In the genomic region with DNA sequence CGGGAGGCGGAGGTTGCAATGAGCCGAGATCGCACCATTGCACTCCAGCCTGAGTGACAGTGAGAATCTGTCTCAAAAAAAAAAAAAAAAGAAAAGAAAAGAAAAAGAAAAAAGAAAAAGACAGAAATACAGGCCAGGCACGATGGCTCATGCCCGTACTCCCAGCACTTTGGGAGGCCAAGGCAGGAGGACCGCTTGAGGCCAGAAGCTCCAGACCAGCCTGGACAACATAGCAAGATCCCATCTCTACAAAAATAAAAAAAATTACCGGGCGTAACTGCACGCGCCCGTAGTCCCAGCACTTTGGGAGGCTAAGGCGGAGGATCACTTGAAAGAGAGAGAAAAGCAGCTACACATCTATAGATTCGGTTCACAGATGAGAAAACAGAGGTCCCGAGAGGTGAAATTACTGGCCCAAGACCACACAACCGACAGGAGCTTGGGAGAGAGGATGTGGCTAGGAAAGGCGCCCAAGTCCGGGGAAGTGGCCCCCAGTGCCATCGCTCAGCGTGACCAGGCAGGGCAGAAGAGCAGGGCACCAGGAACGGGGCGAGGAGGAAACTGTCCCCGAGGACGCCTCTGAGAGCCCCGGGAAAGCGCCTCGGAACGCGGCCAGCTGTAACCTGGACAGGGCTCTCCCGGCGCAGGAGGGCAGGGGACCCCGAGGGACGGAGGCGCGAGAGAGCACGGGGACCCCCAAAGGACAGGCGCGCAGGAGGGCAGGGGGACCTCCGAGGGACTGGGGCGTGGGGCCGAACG, we compare ENCODE assay signal across 8 cellular contexts. TPM values are rescaled to one million over a fixed set of nuclear protein-coding genes. Genes with fewer than 3 reads are reported as not detected.
DNase-seq lines count a peak whose midpoint lies in the region; ATAC-seq and TF ChIP-seq lines count a peak whose summit lies in the region.

No MANE protein-coding gene starts in this region.

- H3K9me3 Mint-ChIP-seq in activated T-cell treated with anti-CD3 and anti-CD28 coated beads, Interleukin-2, amount 50 U/mL, for 72 hours = no peaks in the 10 kb centered on the region
- H3K9me3 Mint-ChIP-seq in WTC11 = no peaks in the 10 kb centered on the region

- peak overlapping the region; percentile 92 for H3K27ac Mint-ChIP-seq in activated T-cell treated with anti-CD3 and anti-CD28 coated beads, Interleukin-2, amount 50 U/mL, for 72 hours
- H3K27ac Mint-ChIP-seq in WTC11 = no peak overlapping the region

- peaks cover 14% of the 10 kb centered on the region for H3K4me1 Mint-ChIP-seq in activated T-cell treated with anti-CD3 and anti-CD28 coated beads, Interleukin-2, amount 50 U/mL, for 72 hours (ENCODE audit: low read depth)
- peaks cover 17% of the 10 kb centered on the region for H3K4me1 Mint-ChIP-seq in WTC11

- no peak for TF ChIP-seq CTCF in WTC11 (IDR thresholded peaks at IDR 0.05)

- no peaks in the 10 kb centered on the region for H3K27me3 Mint-ChIP-seq in activated T-cell treated with anti-CD3 and anti-CD28 coated beads, Interleukin-2, amount 50 U/mL, for 72 hours (ENCODE audit: low read depth)
- no peaks in the 10 kb centered on the region for H3K27me3 Mint-ChIP-seq in WTC11 (ENCODE audit: low read depth)

- peak overlapping the region in 1 of 2 donors; percentile 92 for H3K4me3 Mint-ChIP-seq in activated T-cell treated with anti-CD3 and anti-CD28 coated beads, Interleukin-2, amount 50 U/mL, for 72 hours
- H3K4me3 Mint-ChIP-seq in WTC11 = peak overlapping the region; percentile 87

- peak in 1 of 2 donors; percentile 14 for ATAC-seq in activated T-cell treated with anti-CD3 and anti-CD28 coated beads, Interleukin-2, amount 50 U/mL, for 72 hours (replicated peaks in 1 of 2)
- ATAC-seq in HG03342 (IDR thresholded peaks at IDR 0.05; ENCODE audit: unreplicated experiment) (peak; percentile 1), WTC11 (no peak; the same call in 1 of the 2 replicates), Right ventricle myocardium superior (ENCODE audit: poor library complexity) (peak; percentile 37), GM18858 (IDR thresholded peaks at IDR 0.05; ENCODE audit: unreplicated experiment) (no peak)

- no peak for DNase-seq in activated T-cell treated with anti-CD3 and anti-CD28 coated beads, Interleukin-2, amount 50 U/mL, for 72 hours
- no peak for DNase-seq in activated T-cell treated with anti-CD3 and anti-CD28 coated beads, Interleukin-2, amount 50 U/mL, for 1 hour
- DNase-seq in WTC11 (ENCODE audit: low spot score) (no peak), Right ventricle myocardium superior (peak; percentile 58), posterior vena cava (ENCODE audit: low spot score) (peak; percentile 82), iPS-NIHi11 (ENCODE audit: low spot score) (no peak)

- H3K36me3 Mint-ChIP-seq in activated T-cell treated with anti-CD3 and anti-CD28 coated beads, Interleukin-2, amount 50 U/mL, for 72 hours (ENCODE audit: insufficient read depth in 2 of 2) = peaks cover 3 to 7% of the 10 kb centered on the region in 2 donors
- peaks cover 10% of the 10 kb centered on the region; the same call in 1 of the 2 replicates for H3K36me3 Mint-ChIP-seq in WTC11

- intact Hi-C loops in Right ventricle myocardium superior (cut with DNase I) = loop anchor here (5.0 kb wide), 1 partner anchor 81 kb away; a partner anchor contains a TSS
- intact Hi-C loops in posterior vena cava (cut with DNase I) = loop anchor here in 1 of 2 donors (10.0 kb wide), 1 partner anchor 69 kb away; a partner anchor contains a TSS

- POLR2A ChIA-PET in WTC11 (lab: Charles Lee) = interaction anchor here (0.5 kb wide), 1 partner anchor 1993 kb away, joined by 4 read pairs; no protein-coding TSS in a partner anchor

- CTCF ChIA-PET in WTC11 (lab: Charles Lee) = interaction anchor here (0.6 kb wide), 1 partner anchor 33 kb away, joined by 7 read pairs; no protein-coding TSS in a partner anchor

TF ChIP-seq in WTC11, 78 proteins besides CTCF, POLR2A, EP300 and RAD21:
- TF ChIP-seq TCF7 (CRISPR knock-in tag; IDR thresholded peaks at IDR 0.05; ENCODE audit: low read depth) (no peak), SP1 (CRISPR knock-in tag; conservative IDR thresholded peaks at IDR 0.05) (no peak), KAT7 (CRISPR knock-in tag; IDR thresholded peaks at IDR 0.05; ENCODE audit: borderline replicate concordance) (no peak), GTF2I (CRISPR knock-in tag; conservative IDR thresholded peaks at IDR 0.05) (peak; percentile 76), GABPB1 (CRISPR knock-in tag; IDR thresholded peaks at IDR 0.05) (no peak), JUN (CRISPR knock-in tag; IDR thresholded peaks at IDR 0.05) (no peak), ZNF121 (CRISPR knock-in tag; IDR thresholded peaks at IDR 0.05) (peak; percentile 94)

RNA-seq across cellular contexts. Expression of a gene that starts 0.6 kb away (rescaled TPM):
- 10 to 100 TPM; 25.5 to 31.2 TPM for total RNA-seq in activated T-cell treated with anti-CD3 and anti-CD28 coated beads, Interleukin-2, amount 50 U/mL, for 72 hours
- 44.9 to 50.8 TPM (median 49.6 TPM) in 3 replicates for total RNA-seq in WTC11 (2021)
- 19.1 TPM for total RNA-seq in Right ventricle myocardium superior
- total RNA-seq in posterior vena cava = 10 to 100 TPM; 34.2 to 35.9 TPM

RNA-seq across cellular contexts. Expression of a gene that starts 41.0 kb away (rescaled TPM):
- total RNA-seq in activated T-cell treated with anti-CD3 and anti-CD28 coated beads, Interleukin-2, amount 50 U/mL, for 72 hours = 100 to 1,000 TPM; 120 to 121 TPM
- total RNA-seq in WTC11 (2021) = 300 to 361 TPM (median 304 TPM) in 3 replicates
- 68.0 TPM for total RNA-seq in Right ventricle myocardium superior
- total RNA-seq in posterior vena cava = 10 to 100 TPM; 78.1 to 90.1 TPM

Comparison
In these comparisons a context has a peak if more than half of its experiments do, and no peak if none do; other contexts are left out.
1. ATAC-seq: peak in HG03342 (single experiment) and Right ventricle myocardium superior (single experiment); none in WTC11 (single experiment) and GM18858 (single experiment).
2. DNase-seq: peak in Right ventricle myocardium superior (single experiment) and posterior vena cava (single experiment); none in activated T-cell treated with anti-CD3 and anti-CD28 coated beads, Interleukin-2, amount 50 U/mL, for 72 hours (0 of 2), activated T-cell treated with anti-CD3 and anti-CD28 coated beads, Interleukin-2, amount 50 U/mL, for 1 hour (single experiment), WTC11 (single experiment) and iPS-NIHi11 (single experiment).